ENCODE assay signal across 12 cellular contexts in genomic region chr2:174263989-174264388, GRCh38. TPM values are rescaled to one million over a fixed set of nuclear protein-coding genes. Genes with fewer than 3 reads are reported as not detected.
A peak's percentile ranks its signal among the peaks of the same experiment; 100 is the strongest.
DNase-seq lines count a peak whose midpoint lies in the region; ATAC-seq and TF ChIP-seq lines count a peak whose summit lies in the region.
"Had no signal": no experiment of that assay in that cellular context is flagged by ENCODE, and none has a peak within 500 bp of the region (broad histone marks: within the 10 kb centered on the region; RNA-seq: fewer than 3 reads in every experiment).

No MANE protein-coding gene starts in this region.

- BruUV-seq in mammary epithelial cell (replicated peaks; lab: Mats Ljungman, UMichigan) = no TSS peak

- in situ Hi-C loops in mammary epithelial cell (cut with MboI; ENCODE audit: low sequenced_read_pairs in 2 of 2) = no loop called here

- no peaks in the 10 kb centered on the region for H3K36me3 Mint-ChIP-seq in chondrocyte (ENCODE audit: low read depth)
- no peaks in the 10 kb centered on the region for H3K36me3 Mint-ChIP-seq in activated CD4-positive, alpha-beta T cell treated with anti-CD3 and anti-CD28 coated beads, Interleukin-2, amount 10 ng/mL, durations not matched to agents 7 days and 5 days (ENCODE audit: low read depth)
- H3K36me3 Mint-ChIP-seq: mesothelial cell of epicardium had no signal

- peak overlapping the region; percentile 49 for H3K4me2 ChIP-seq in mammary epithelial cell (ENCODE audit: insufficient read depth, low read depth, low read length)

- H3K4me1 ChIP-seq in mammary epithelial cell (ENCODE audit: insufficient read depth, low read length) = peaks cover 20% of the 10 kb centered on the region

- no peak for TF ChIP-seq POLR2A in NB4 (IDR thresholded peaks at IDR 0.05; ENCODE audit: extremely low read depth, insufficient read length)

- POLR2A ChIA-PET in activated CD4-positive, alpha-beta T cell treated with anti-CD3 and anti-CD28 coated beads, Interleukin-2, amount 10 ng/mL, durations not matched to agents 7 days and 5 days (lab: Charles Lee) = no interaction called here

- intact Hi-C loops in mammary epithelial cell (cut with micrococcal nuclease) = no loop called here

- H3K36me3 ChIP-seq in mammary epithelial cell (ENCODE audit: insufficient read depth, low read length) = no peaks in the 10 kb centered on the region

- no peaks in the 10 kb centered on the region for H3K27me3 ChIP-seq in mammary epithelial cell (ENCODE audit: insufficient read depth, low read length)

- peaks cover 4% of the 10 kb centered on the region for H3K9me3 ChIP-seq in mammary epithelial cell (replicated peaks; ENCODE audit: insufficient read depth, low read length)

- no peak overlapping the region for H3K27ac Mint-ChIP-seq in chondrocyte (ENCODE audit: unreplicated experiment)
- H3K27ac Mint-ChIP-seq in activated CD4-positive, alpha-beta T cell treated with anti-CD3 and anti-CD28 coated beads, Interleukin-2, amount 10 ng/mL, durations not matched to agents 7 days and 5 days = no peak overlapping the region
- H3K27ac Mint-ChIP-seq: mesothelial cell of epicardium, progenitor cell of endocrine pancreas had no signal

- H3K79me2 ChIP-seq in mammary epithelial cell (ENCODE audit: insufficient read depth, low read length) = no peaks in the 10 kb centered on the region

- no peaks in the 10 kb centered on the region for H4K20me1 ChIP-seq in mammary epithelial cell (ENCODE audit: insufficient read depth, low read length)

- no peaks in the 10 kb centered on the region for H3K9me3 Mint-ChIP-seq in chondrocyte (ENCODE audit: low read depth)
- H3K9me3 Mint-ChIP-seq in activated CD4-positive, alpha-beta T cell treated with anti-CD3 and anti-CD28 coated beads, Interleukin-2, amount 10 ng/mL, durations not matched to agents 7 days and 5 days = no peaks in the 10 kb centered on the region
- H3K9me3 Mint-ChIP-seq: mesothelial cell of epicardium had no signal

- H3K4me1 Mint-ChIP-seq in chondrocyte (ENCODE audit: low read depth) = peaks cover 10% of the 10 kb centered on the region
- H3K4me1 Mint-ChIP-seq in activated CD4-positive, alpha-beta T cell treated with anti-CD3 and anti-CD28 coated beads, Interleukin-2, amount 10 ng/mL, durations not matched to agents 7 days and 5 days = no peaks in the 10 kb centered on the region

- TF ChIP-seq CTCF in NB4 (IDR thresholded peaks at IDR 0.05; ENCODE audit: low read depth, low read length) (no peak), mammary epithelial cell (conservative IDR thresholded peaks at IDR 0.05 in 1 of 2, IDR thresholded peaks at IDR 0.05 in 1 of 2; ENCODE audit: extremely low read depth in 1 of 2, insufficient read depth in 1 of 2, low read depth in 1 of 2, low read length in 2 of 2) (no peak), chondrocyte (IDR thresholded peaks at IDR 0.05) (no peak)

- H3K27ac ChIP-seq in mammary epithelial cell (ENCODE audit: insufficient read depth, low read depth, low read length) = peak overlapping the region; percentile 91

- DNase-seq in EL (peak; percentile 87), NB4 (ENCODE audit: low read depth) (peak; percentile 46), mammary epithelial cell (peak; percentile 96), lung microvascular endothelial cell (ENCODE audit: low read depth in 2 of 2) (peak; percentile 23 to 79), globus pallidus (ENCODE audit: low spot score) (no peak), chondrocyte (ENCODE audit: low spot score) (no peak)
- DNase-seq in activated CD4-positive, alpha-beta T cell treated with anti-CD3 and anti-CD28 coated beads, Interleukin-2, amount 10 ng/mL, durations not matched to agents 7 days and 5 days = no peak
- DNase-seq: activated T-cell treated with anti-CD3 and anti-CD28 coated beads, Interleukin-2, amount 50 U/mL, for 48 hours; NCI-H1930 had no signal

- H2AFZ ChIP-seq in mammary epithelial cell (ENCODE audit: low read depth, low read length) = peak overlapping the region; percentile 73

- CTCF ChIA-PET in mammary epithelial cell (lab: Charles Lee; ENCODE audit: low non-redundant PET) = no interaction called here
- CTCF ChIA-PET in activated CD4-positive, alpha-beta T cell treated with anti-CD3 and anti-CD28 coated beads, Interleukin-2, amount 10 ng/mL, durations not matched to agents 7 days and 5 days (lab: Charles Lee) = no interaction called here

- H3K4me3 Mint-ChIP-seq in chondrocyte (ENCODE audit: unreplicated experiment) = no peak overlapping the region
- H3K4me3 Mint-ChIP-seq in activated CD4-positive, alpha-beta T cell treated with anti-CD3 and anti-CD28 coated beads, Interleukin-2, amount 10 ng/mL, durations not matched to agents 7 days and 5 days = no peak overlapping the region
- H3K4me3 Mint-ChIP-seq: mesothelial cell of epicardium had no signal

- no peak overlapping the region for H3K9ac ChIP-seq in mammary epithelial cell (ENCODE audit: insufficient read depth, low read length)

- H3K4me3 ChIP-seq in NB4 (ENCODE audit: low read depth, low read length) = no peak overlapping the region
- no peak overlapping the region for H3K4me3 ChIP-seq in mammary epithelial cell (replicated peaks in 1 of 3; ENCODE audit: insufficient read depth in 1 of 3, low read depth in 2 of 3, low read length in 3 of 3)

- H3K27me3 Mint-ChIP-seq in chondrocyte (ENCODE audit: low read depth) = peaks cover 8% of the 10 kb centered on the region
- H3K27me3 Mint-ChIP-seq in activated CD4-positive, alpha-beta T cell treated with anti-CD3 and anti-CD28 coated beads, Interleukin-2, amount 10 ng/mL, durations not matched to agents 7 days and 5 days = peaks cover 24% of the 10 kb centered on the region

- WGBS in mammary epithelial cell (ENCODE audit: low coverage, missing lambda C conversion rate) = 0% methylated on average over 3 of the region's 3 CpGs

- no peak for ATAC-seq in GM18907 (IDR thresholded peaks at IDR 0.05; ENCODE audit: unreplicated experiment)

- dilution Hi-C loops in mammary epithelial cell (cut with HindIII; ENCODE audit: low sequenced_read_pairs) = no loop called here

RNA-seq across cellular contexts. Expression of gene OLA1, which starts 15.7 kb away (rescaled TPM):
- 100 to 1,000 TPM; 104 to 150 TPM for total RNA-seq in mammary epithelial cell
- 94.6 TPM for polyA plus RNA-seq in mammary epithelial cell
- polyA minus RNA-seq in mammary epithelial cell = 88.6 TPM
- 45.0 and 70.4 TPM in 2 replicates for total RNA-seq in lung microvascular endothelial cell
- 71.8 to 77.5 TPM (median 77.1 TPM) in 3 replicates for total RNA-seq in chondrocyte
- 10 to 100 TPM; 75.3 to 87.4 TPM for total RNA-seq in activated CD4-positive, alpha-beta T cell treated with anti-CD3 and anti-CD28 coated beads, Interleukin-2, amount 10 ng/mL, durations not matched to agents 7 days and 5 days

Comparison
In these comparisons a context has a peak if more than half of its experiments do, and no peak if none do; other contexts are left out.
1. DNase-seq: peak in EL (single experiment), NB4 (single experiment), mammary epithelial cell (single experiment) and lung microvascular endothelial cell (2 of 2); none in globus pallidus (single experiment), chondrocyte (single experiment) and activated CD4-positive, alpha-beta T cell treated with anti-CD3 and anti-CD28 coated beads, Interleukin-2, amount 10 ng/mL, durations not matched to agents 7 days and 5 days (single experiment).